Comparison of ENCODE assay signal across 9 cellular contexts in the genomic region with DNA sequence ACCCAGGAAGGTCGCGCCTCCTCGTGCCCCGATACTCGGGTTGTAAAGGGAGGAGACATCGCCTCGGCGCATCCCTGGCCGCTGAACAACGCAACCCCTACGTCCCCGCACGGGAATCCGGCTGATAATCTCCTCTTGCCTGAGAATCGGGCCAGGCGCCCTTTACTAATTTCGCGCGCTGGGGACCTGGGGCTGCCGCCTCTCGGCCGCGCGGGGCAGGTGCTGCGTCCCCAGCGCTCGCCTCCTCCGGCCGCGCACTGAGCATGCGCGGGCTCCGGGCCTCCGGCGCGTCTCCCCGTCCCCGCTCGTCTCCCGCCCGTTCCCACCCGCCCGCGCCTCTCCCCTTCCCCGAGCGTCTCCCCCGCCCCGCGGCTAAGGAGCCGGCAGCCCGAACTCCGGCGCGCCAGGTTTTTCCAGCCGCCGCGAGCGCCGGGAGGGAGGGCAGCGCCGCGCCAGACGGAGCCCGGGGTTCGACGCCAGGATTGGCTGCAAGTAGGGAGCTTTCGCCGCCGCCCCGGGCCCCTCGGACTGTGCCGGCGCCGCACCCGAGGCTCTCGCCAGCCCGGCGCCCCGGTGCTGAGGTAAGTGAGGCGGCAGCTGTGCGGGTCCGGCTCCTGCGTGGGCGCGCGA.
A peak's percentile ranks its signal among the peaks of the same experiment; 100 is the strongest.
DNase-seq lines count a peak whose midpoint lies in the region; ATAC-seq and TF ChIP-seq lines count a peak whose summit lies in the region.
"Had no signal": no experiment of that assay in that cellular context is flagged by ENCODE, and none has a peak within 500 bp of the region (broad histone marks: within the 10 kb centered on the region; RNA-seq: fewer than 3 reads in every experiment).

A gene (plus strand): TSS at position 469 of the 630 bp plus-strand sequence.

- ATAC-seq in GM18498 (IDR thresholded peaks at IDR 0.05; ENCODE audit: unreplicated experiment) = no peak
- no peak for ATAC-seq in GM21381 (IDR thresholded peaks at IDR 0.05; ENCODE audit: unreplicated experiment)
- no peak for ATAC-seq in HG03039 (IDR thresholded peaks at IDR 0.05; ENCODE audit: unreplicated experiment)
- ATAC-seq: K562 had no signal

- peaks cover 37% of the 10 kb centered on the region for H3K27me3 ChIP-seq in adipocyte (replicated peaks; ENCODE audit: control insufficient read depth, insufficient read depth, low read length)

- no peak within 1 kb of the TSS for H3K27ac ChIP-seq in skin epidermis

- no peaks in the 10 kb centered on the region for H3K36me3 ChIP-seq in adipocyte (ENCODE audit: control insufficient read depth, insufficient read depth, low read length, severe bottlenecking)

- no peak within 1 kb of the TSS for H3K9ac ChIP-seq in adipocyte (ENCODE audit: low read length)

- DNase-seq in GM20000 (ENCODE audit: low spot score) = peak; percentile 47
- DNase-seq in NCI-H1930 (lab: John Stamatoyannopoulos, UW) = peak; percentile 74 to 79
- peak; percentile 1 for DNase-seq in adipocyte (ENCODE audit: low read depth)
- DNase-seq in islet precursor cell = peak; percentile 96

- no peak within 1 kb of the TSS for H3K4me3 ChIP-seq in adipocyte (ENCODE audit: low read length)
- H3K4me3 ChIP-seq in skin epidermis = peak within 1 kb of the TSS in 5 of 7 experiments; percentile 15 to 42 (median 29)
- H3K4me3 ChIP-seq: K562 had no signal

- TF ChIP-seq CTCF in GM20000 (IDR thresholded peaks at IDR 0.05; ENCODE audit: extremely low read depth, missing control alignments) = no peak

- H3K9me3 ChIP-seq in adipocyte (ENCODE audit: control insufficient read depth, low read length) = no peaks in the 10 kb centered on the region

- no peaks in the 10 kb centered on the region for H3K4me1 ChIP-seq in adipocyte (ENCODE audit: control insufficient read depth, insufficient read depth, low read length)

Comparison
In these comparisons a context has a peak if more than half of its experiments do, and no peak if none do; other contexts are left out.
1. DNase-seq: peak in every context shown above with its lines; median percentile 96 in islet precursor cell; 76 in NCI-H1930; 47 in GM20000; 1 in adipocyte.